ENCODE assay signal across 11 cellular contexts in genomic region chr7:135151162-135151932, GRCh38. TPM values are rescaled to one million over a fixed set of nuclear protein-coding genes. Genes with fewer than 3 reads are reported as not detected.
A peak's percentile ranks its signal among the peaks of the same experiment; 100 is the strongest.
DNase-seq lines count a peak whose midpoint lies in the region; ATAC-seq and TF ChIP-seq lines count a peak whose summit lies in the region.
"Had no signal": no experiment of that assay in that cellular context is flagged by ENCODE, and none has a peak within 500 bp of the region (broad histone marks: within the 10 kb centered on the region; RNA-seq: fewer than 3 reads in every experiment).

No MANE protein-coding gene starts in this region.

- peak; percentile 31 for ATAC-seq in GM18502 (IDR thresholded peaks at IDR 0.05; ENCODE audit: poor library complexity, unreplicated experiment)
- peak in 1 of 2 donors; percentile 4 for ATAC-seq in gastrocnemius medialis
- ATAC-seq: WTC11 had no signal

- peak overlapping the region; percentile 39; the same call in 1 of the 2 replicates for H3K27ac ChIP-seq in HL-60 (replicated peaks)
- peak overlapping the region in 35 of 59 donors; percentile 5 to 97 (median 70) for H3K27ac ChIP-seq in dorsolateral prefrontal cortex
- H3K27ac ChIP-seq in gastrocnemius medialis: peak overlapping the region; percentile 96 to 99 (median 98)

- TF ChIP-seq CTCF in HL-60 (IDR thresholded peaks at IDR 0.05; ENCODE audit: insufficient read depth, low read length): no peak
- no peak for TF ChIP-seq CTCF in dorsolateral prefrontal cortex (IDR thresholded peaks at IDR 0.05 in 54 of 56, conservative IDR thresholded peaks at IDR 0.05 in 2 of 56; ENCODE audit: low read depth in 1 of 56, partially characterized antibody in 56 of 56)
- TF ChIP-seq CTCF in gastrocnemius medialis (IDR thresholded peaks at IDR 0.05 in 4 of 5, conservative IDR thresholded peaks at IDR 0.05 in 1 of 5): no peak
- TF ChIP-seq CTCF in MCF 10A (IDR thresholded peaks at IDR 0.05; ENCODE audit: unreplicated experiment): no peak

- H3K4me1 ChIP-seq in gastrocnemius medialis: peaks cover 41 to 62% of the 10 kb centered on the region in 2 donors

- BruUV-seq in MCF 10A (replicated peaks; lab: Mats Ljungman, UMichigan): no TSS peak

- in situ Hi-C loops in gastrocnemius medialis (cut with MboI; ENCODE audit: low sequenced_read_pairs in 4 of 4) (no loop called here), G401 (cut with HindIII; ENCODE audit: low sequenced_read_pairs) (no loop called here)

- no peaks in the 10 kb centered on the region for H3K27me3 Mint-ChIP-seq in MCF 10A (ENCODE audit: insufficient read depth, unreplicated experiment)

- no peaks in the 10 kb centered on the region for H3K9me3 ChIP-seq in gastrocnemius medialis

- TF ChIP-seq POLR2A in gastrocnemius medialis (IDR thresholded peaks at IDR 0.05): peak in 1 of 2 donors; percentile 66

- H3K27me3 ChIP-seq in HL-60 (ENCODE audit: insufficient read depth, poor library complexity, severe bottlenecking): no peaks in the 10 kb centered on the region
- no peaks in the 10 kb centered on the region for H3K27me3 ChIP-seq in dorsolateral prefrontal cortex
- no peaks in the 10 kb centered on the region for H3K27me3 ChIP-seq in gastrocnemius medialis

- POLR2A ChIA-PET in MCF 10A (lab: Yijun Ruan, JAX): interaction anchor here (1.8 kb wide), 1 partner anchor 19 kb away, joined by 6 read pairs; the partner anchor contains the start of gene CYREN

- CTCF ChIA-PET in MCF 10A (lab: Yijun Ruan, JAX): interaction anchor here (0.6 to 1.2 kb wide), 3 partner anchors 16 to 44 kb away, joined by 3 to 8 read pairs (median 4); no protein-coding TSS in a partner anchor

- peaks cover 22% of the 10 kb centered on the region for H3K9me3 Mint-ChIP-seq in MCF 10A (ENCODE audit: unreplicated experiment)

- H3K4me1 Mint-ChIP-seq in MCF 10A (ENCODE audit: insufficient read depth, unreplicated experiment): peaks cover 7% of the 10 kb centered on the region

- H3K36me3 ChIP-seq in gastrocnemius medialis: peaks cover 0 to 16% of the 10 kb centered on the region in 2 donors

- H3K27ac Mint-ChIP-seq in MCF 10A (ENCODE audit: low read depth, unreplicated experiment): no peak overlapping the region
- H3K27ac Mint-ChIP-seq: nephron progenitor cell, WTC11 had no signal

- peaks cover 5% of the 10 kb centered on the region for H3K36me3 Mint-ChIP-seq in MCF 10A (ENCODE audit: insufficient read depth, unreplicated experiment)

- H3K4me3 ChIP-seq in HL-60 (replicated peaks; ENCODE audit: insufficient read depth, low read length) (no peak overlapping the region), dorsolateral prefrontal cortex (peak overlapping the region in 5 of 59 donors; percentile 57 to 74 (median 68)), gastrocnemius medialis (peak overlapping the region; percentile 74 to 79 (median 78))

- H3K4me3 Mint-ChIP-seq in MCF 10A (ENCODE audit: unreplicated experiment): no peak overlapping the region
- H3K4me3 Mint-ChIP-seq: nephron progenitor cell, WTC11 had no signal

- DNase-seq in HL-60 (ENCODE audit: low read depth in 1 of 2, low spot score in 1 of 2): peak in 1 of 2 experiments; percentile 29
- DNase-seq in dorsolateral prefrontal cortex: no peak
- no peak for DNase-seq in gastrocnemius medialis
- no peak for DNase-seq in AG08395 (ENCODE audit: low spot score)
- DNase-seq in MCF 10A (ENCODE audit: unreplicated experiment): no peak
- no peak for DNase-seq in G401 (ENCODE audit: low spot score)
- DNase-seq: foreskin melanocyte; nephron progenitor cell; stimulated activated CD4-positive, alpha-beta T cell treated with anti-CD3 and anti-CD28 coated beads, Interleukin-4, amount 100 ng/mL, for 24 hours had no signal

- intact Hi-C loops in dorsolateral prefrontal cortex (cut with DNase I) (loop anchor here in 1 of 2 donors (2.0 kb wide), 1 partner anchor 15 kb away; no protein-coding TSS in a partner anchor), gastrocnemius medialis (cut with DNase I; ENCODE audit: low total_unique reads) (no loop called here), MCF 10A (cut with micrococcal nuclease) (no loop called here)

RNA-seq across cellular contexts. Expression of gene TMEM140, which starts 3.5 kb away (rescaled TPM):
- 10 to 100 TPM in 65 of 120 experiments, 1 to 10 TPM in 55; 1.3 to 46.7 (median 10.6) TPM for total RNA-seq in dorsolateral prefrontal cortex
- total RNA-seq in gastrocnemius medialis: 100 to 1,000 TPM; 116 to 179 (median 145) TPM
- not detected in 2 replicates for total RNA-seq in MCF 10A (2022)
- total RNA-seq in G401 (2014; rRNA removed; shearing (Covaris generic)): not detected in 2 replicates
- total RNA-seq: WTC11 had no signal

RNA-seq across cellular contexts. Expression of gene CYREN, which starts 19.2 kb away (rescaled TPM):
- total RNA-seq in dorsolateral prefrontal cortex (10 to 100 TPM; 18.8 to 45.2 (median 26.9) TPM), gastrocnemius medialis (10 to 100 TPM; 11.8 to 51.5 (median 20.4) TPM), MCF 10A (2022) (66.0 and 71.0 TPM in 2 replicates)
- total RNA-seq in G401 (2014; rRNA removed; shearing (Covaris generic)): 65.5 and 72.8 TPM in 2 replicates

RNA-seq across cellular contexts. Expression of gene WDR91, which starts 60.0 kb away (rescaled TPM):
- total RNA-seq in dorsolateral prefrontal cortex (10 to 100 TPM; 24.7 to 53.9 (median 37.4) TPM), gastrocnemius medialis (1 to 10 TPM; 3.6 to 8.0 (median 6.4) TPM), MCF 10A (2022) (6.7 and 7.3 TPM in 2 replicates)
- total RNA-seq in G401 (2014; rRNA removed; shearing (Covaris generic)): 9.9 and 16.9 TPM in 2 replicates

Comparison
In these comparisons a context has a peak if more than half of its experiments do, and no peak if none do; other contexts are left out.
1. H3K27ac ChIP-seq: peak in every context shown above with its lines; median percentile 98 in gastrocnemius medialis; 70 in dorsolateral prefrontal cortex; 39 in HL-60.